ENCODE assay signal across 8 cellular contexts in the genomic region with DNA sequence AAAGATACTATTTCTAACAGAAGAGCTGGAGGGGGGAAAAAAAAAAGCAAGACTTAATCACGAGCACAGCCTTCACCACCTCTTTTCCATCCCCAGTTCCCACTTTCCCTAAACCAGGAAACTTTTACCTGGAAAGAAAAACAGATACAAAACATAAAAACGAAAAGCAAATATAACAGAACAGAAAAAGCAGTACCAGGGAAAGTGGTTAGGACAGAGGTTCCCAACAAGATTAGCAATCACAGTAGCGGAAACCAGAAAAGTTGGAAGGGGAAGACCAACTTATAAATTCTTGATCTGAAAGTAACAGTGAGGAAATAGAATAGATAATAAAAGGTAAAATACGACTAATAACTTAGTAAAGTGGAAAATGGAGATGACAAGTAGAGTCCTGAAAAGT. TPM values are rescaled to one million over a fixed set of nuclear protein-coding genes. Genes with fewer than 3 reads are reported as not detected.
DNase-seq lines count a peak whose midpoint lies in the region; ATAC-seq and TF ChIP-seq lines count a peak whose summit lies in the region.

No MANE protein-coding gene starts in this region.

- H3K27me3 Mint-ChIP-seq in effector memory CD8-positive, alpha-beta T cell, result no peaks in the 10 kb centered on the region
- H3K27me3 Mint-ChIP-seq in nephron progenitor cell (ENCODE audit: low read depth, poor library complexity), result no peaks in the 10 kb centered on the region

- H3K27ac Mint-ChIP-seq in effector memory CD8-positive, alpha-beta T cell, result peak overlapping the region; percentile 99
- peak overlapping the region; percentile 100 for H3K27ac Mint-ChIP-seq in nephron progenitor cell

- H3K9me3 Mint-ChIP-seq in effector memory CD8-positive, alpha-beta T cell, result no peaks in the 10 kb centered on the region
- H3K9me3 Mint-ChIP-seq in nephron progenitor cell, result no peaks in the 10 kb centered on the region

- H3K4me3 ChIP-seq in BJ (ENCODE audit: low read depth, low read length) (peak overlapping the region; percentile 67), NB4 (ENCODE audit: low read depth, low read length) (peak overlapping the region; percentile 92)

- peaks cover 19% of the 10 kb centered on the region for H3K36me3 ChIP-seq in BJ (ENCODE audit: control insufficient read depth, insufficient read depth, low read length)

- TF ChIP-seq POLR2A in NB4 (IDR thresholded peaks at IDR 0.05; ENCODE audit: extremely low read depth, insufficient read length), result no peak

- TF ChIP-seq CTCF in BJ (IDR thresholded peaks at IDR 0.05; ENCODE audit: insufficient read depth, low read depth, low read length) (no peak), NB4 (IDR thresholded peaks at IDR 0.05; ENCODE audit: low read depth, low read length) (no peak), nephron progenitor cell (IDR thresholded peaks at IDR 0.05) (no peak)

- H3K4me1 Mint-ChIP-seq in effector memory CD8-positive, alpha-beta T cell (ENCODE audit: low read depth in 2 of 2), result peaks cover 33 to 47% of the 10 kb centered on the region in 2 donors
- H3K4me1 Mint-ChIP-seq in nephron progenitor cell, result peaks cover 75% of the 10 kb centered on the region

- H3K36me3 Mint-ChIP-seq in effector memory CD8-positive, alpha-beta T cell (ENCODE audit: insufficient read depth), result peaks cover 71% of the 10 kb centered on the region
- peaks cover 52% of the 10 kb centered on the region for H3K36me3 Mint-ChIP-seq in nephron progenitor cell (ENCODE audit: low read depth)

- peak overlapping the region; percentile 94 to 98 for H3K4me3 Mint-ChIP-seq in effector memory CD8-positive, alpha-beta T cell
- H3K4me3 Mint-ChIP-seq in nephron progenitor cell, result peak overlapping the region; percentile 100

- CTCF ChIA-PET in BJ (lab: Yijun Ruan, JAX), result interaction anchor here (0.5 to 17.0 kb wide), 6 partner anchors 12 to 1423 kb away, joined by 3 to 433 read pairs (median 10); a partner anchor contains a TSS

- POLR2A ChIA-PET in BJ (lab: Charles Lee), result interaction anchor here (0.6 to 1.4 kb wide), 2 partner anchors 58 to 657 kb away, joined by 6 read pairs; a partner anchor contains a TSS

- H3K27me3 ChIP-seq in BJ (ENCODE audit: control insufficient read depth, insufficient read depth, low read length), result no peaks in the 10 kb centered on the region

- no peak for ATAC-seq in effector memory CD8-positive, alpha-beta T cell (replicated peaks)
- ATAC-seq in HG02840 (IDR thresholded peaks at IDR 0.05; ENCODE audit: low FRiP score, unreplicated experiment), result no peak

- DNase-seq in BJ (ENCODE audit: low read depth) (no peak), NB4 (ENCODE audit: low read depth) (no peak), nephron progenitor cell (no peak), NCI-H524 treated with DMSO at 0.1 percent for 48 hours (lab: John Stamatoyannopoulos, UW) (no peak), activated gamma-delta T cell (lab: John Stamatoyannopoulos, UW) (no peak), NCI-H2196 (lab: John Stamatoyannopoulos, UW; ENCODE audit: unreplicated experiment) (no peak)
- no peak for DNase-seq in effector memory CD8-positive, alpha-beta T cell

RNA-seq across cellular contexts. Expression of a gene that starts 1.2 kb away (rescaled TPM):
- polyA plus RNA-seq in BJ (2011; rRNA removed), result 412 and 584 TPM in 2 replicates
- polyA minus RNA-seq in BJ (2011; rRNA and poly(A)+ RNA removed), result 531 and 787 TPM in 2 replicates

RNA-seq across cellular contexts. Expression of a gene that starts 5.8 kb away (rescaled TPM):
- polyA plus RNA-seq in BJ (2011; rRNA removed), result 2.7 and 3.6 TPM in 2 replicates
- polyA minus RNA-seq in BJ (2011; rRNA and poly(A)+ RNA removed), result 0.36 and 1.1 TPM in 2 replicates

RNA-seq across cellular contexts. Expression of a gene that starts 6.8 kb away (rescaled TPM):
- 10.8 and 13.6 TPM in 2 replicates for polyA plus RNA-seq in BJ (2011; rRNA removed)
- 5.4 and 6.6 TPM in 2 replicates for polyA minus RNA-seq in BJ (2011; rRNA and poly(A)+ RNA removed)

RNA-seq across cellular contexts. Expression of a gene that starts 11.9 kb away (rescaled TPM):
- not detected in 2 replicates for polyA plus RNA-seq in BJ (2011; rRNA removed)
- polyA minus RNA-seq in BJ (2011; rRNA and poly(A)+ RNA removed), result not detected in 2 replicates

RNA-seq across cellular contexts. Expression of a gene that starts 31.4 kb away (rescaled TPM):
- not detected in 2 replicates for polyA plus RNA-seq in BJ (2011; rRNA removed)
- polyA minus RNA-seq in BJ (2011; rRNA and poly(A)+ RNA removed), result not detected in 2 replicates
